In genomic region chr7:99224263-99224947, GRCh38 we compare ENCODE assay signal across 9 cellular contexts. TPM values are rescaled to one million over a fixed set of nuclear protein-coding genes. Genes with fewer than 3 reads are reported as not detected.
A peak's percentile ranks its signal among the peaks of the same experiment; 100 is the strongest.
DNase-seq lines count a peak whose midpoint lies in the region; ATAC-seq and TF ChIP-seq lines count a peak whose summit lies in the region.
"Had no signal": no experiment of that assay in that cellular context is flagged by ENCODE, and none has a peak within 500 bp of the region (broad histone marks: within the 10 kb centered on the region; RNA-seq: fewer than 3 reads in every experiment).

No MANE protein-coding gene starts in this region.

- H3K27me3 ChIP-seq in esophagus squamous epithelium (no peaks in the 10 kb centered on the region), transverse colon (no peaks in the 10 kb centered on the region), heart left ventricle (peaks cover 0 to 4% (median 0%) of the 10 kb centered on the region in 9 donors)

- peak; percentile 70 to 74 for ATAC-seq in activated naive CD4-positive, alpha-beta T cell treated with anti-CD3 and anti-CD28 coated beads, Interleukin-2, amount 50 U/mL, for 72 hours
- no peak for ATAC-seq in heart left ventricle

- H3K9me3 ChIP-seq in esophagus squamous epithelium (no peaks in the 10 kb centered on the region), transverse colon (no peaks in the 10 kb centered on the region), heart left ventricle (no peaks in the 10 kb centered on the region)

- H3K27ac Mint-ChIP-seq in activated naive CD4-positive, alpha-beta T cell treated with anti-CD3 and anti-CD28 coated beads, Interleukin-2, amount 50 U/mL, for 72 hours = peak overlapping the region in 1 of 2 donors; percentile 22

- intact Hi-C loops in esophagus squamous epithelium (cut with DNase I) (no loop called here), transverse colon (cut with DNase I; ENCODE audit: low total_unique reads) (no loop called here), lower leg skin (cut with DNase I; ENCODE audit: low total_unique reads) (no loop called here), heart left ventricle (cut with DNase I) (loop anchor here in 1 of 10 donors (10.0 kb wide), 1 partner anchor 60 kb away; no protein-coding TSS in a partner anchor)

- H3K4me3 ChIP-seq in esophagus squamous epithelium (no peak overlapping the region), transverse colon (no peak overlapping the region), lower leg skin (ENCODE audit: low read depth, poor library complexity, severe bottlenecking) (no peak overlapping the region), heart left ventricle (no peak overlapping the region)

- peaks cover 3 to 26% (median 6%) of the 10 kb centered on the region in 3 donors for H3K4me1 ChIP-seq in esophagus squamous epithelium
- H3K4me1 ChIP-seq in transverse colon = peaks cover 0 to 7% (median 0%) of the 10 kb centered on the region in 4 donors
- no peaks in the 10 kb centered on the region for H3K4me1 ChIP-seq in heart left ventricle

- no peak for DNase-seq in activated naive CD4-positive, alpha-beta T cell treated with anti-CD3 and anti-CD28 coated beads, Interleukin-2, amount 50 U/mL, for 72 hours (ENCODE audit: low spot score in 2 of 2)
- no peak for DNase-seq in activated naive CD4-positive, alpha-beta T cell treated with anti-CD3 and anti-CD28 coated beads, Interleukin-2, amount 50 U/mL, for 16 hours
- DNase-seq in NOMO-1 treated with DMSO at 0.1 percent for 48 hours (lab: John Stamatoyannopoulos, UW; ENCODE audit: unreplicated experiment) (peak; percentile 77), esophagus squamous epithelium (lab: John Stamatoyannopoulos, UW) (no peak), transverse colon (peak; percentile 42), lower leg skin (ENCODE audit: low spot score in 2 of 2) (no peak), heart left ventricle (no peak), NCI-H1105 treated with DMSO at 0.1 percent for 48 hours (lab: John Stamatoyannopoulos, UW) (no peak)
- DNase-seq: NCI-H526 treated with DMSO at 0.1 percent for 48 hours had no signal

- TF ChIP-seq POLR2A in esophagus squamous epithelium (IDR thresholded peaks at IDR 0.05) = no peak
- no peak for TF ChIP-seq POLR2A in transverse colon (IDR thresholded peaks at IDR 0.05)
- no peak for TF ChIP-seq POLR2A in lower leg skin (IDR thresholded peaks at IDR 0.05)
- no peak for TF ChIP-seq POLR2A in heart left ventricle (IDR thresholded peaks at IDR 0.05)

- in situ Hi-C loops in transverse colon (cut with MboI; ENCODE audit: low pct_ligation_motif_present in 1 of 4, low pct_unique_long_range_greater_than_20kb in 1 of 4, low sequenced_read_pairs in 3 of 4) = no loop called here

- TF ChIP-seq EP300 in transverse colon (IDR thresholded peaks at IDR 0.05; ENCODE audit: low read depth) = no peak

- H3K36me3 ChIP-seq in esophagus squamous epithelium = no peaks in the 10 kb centered on the region
- H3K36me3 ChIP-seq in transverse colon = no peaks in the 10 kb centered on the region
- no peaks in the 10 kb centered on the region for H3K36me3 ChIP-seq in heart left ventricle

- no peaks in the 10 kb centered on the region for H3K9me3 Mint-ChIP-seq in activated naive CD4-positive, alpha-beta T cell treated with anti-CD3 and anti-CD28 coated beads, Interleukin-2, amount 50 U/mL, for 72 hours

- no peak for TF ChIP-seq CTCF in esophagus squamous epithelium (IDR thresholded peaks at IDR 0.05)
- no peak for TF ChIP-seq CTCF in transverse colon (IDR thresholded peaks at IDR 0.05)
- no peak for TF ChIP-seq CTCF in lower leg skin (IDR thresholded peaks at IDR 0.05)
- TF ChIP-seq CTCF in heart left ventricle (IDR thresholded peaks at IDR 0.05) = no peak

- 41 to 42% methylated on average over 15 of the region's 15 CpGs for WGBS in esophagus squamous epithelium, 2 donors
- 53 to 90% methylated on average over 4 to 15 of the region's 15 CpGs for WGBS in transverse colon (ENCODE audit: low coverage in 1 of 2), 2 donors
- 41 to 52% methylated on average over 15 of the region's 15 CpGs for WGBS in lower leg skin, 2 donors
- 67 to 76% (median 73%) methylated on average over 15 of the region's 15 CpGs for WGBS in heart left ventricle, 4 donors

- no peaks in the 10 kb centered on the region for H3K36me3 Mint-ChIP-seq in activated naive CD4-positive, alpha-beta T cell treated with anti-CD3 and anti-CD28 coated beads, Interleukin-2, amount 50 U/mL, for 72 hours

- H3K27ac ChIP-seq in esophagus squamous epithelium = peak overlapping the region in 3 of 4 donors; percentile 59 to 81 (median 76)
- peak overlapping the region in 1 of 4 donors; percentile 36 for H3K27ac ChIP-seq in transverse colon
- no peak overlapping the region for H3K27ac ChIP-seq in heart left ventricle

RNA-seq across cellular contexts. Expression of gene KPNA7, which starts 16.5 kb away (rescaled TPM):
- total RNA-seq in activated naive CD4-positive, alpha-beta T cell treated with anti-CD3 and anti-CD28 coated beads, Interleukin-2, amount 50 U/mL, for 72 hours = under 1 TPM in 1 of 2 donors, not detected in 1; 0.20 TPM
- total RNA-seq in esophagus squamous epithelium (under 1 TPM in 3 of 4 donors, not detected in 1; 0.32 to 0.42 (median 0.38) TPM), transverse colon (under 1 TPM in 3 of 4 donors, not detected in 1; 0.60 to 0.82 (median 0.64) TPM), lower leg skin (under 1 TPM in 1 of 4 donors, not detected in 3; 0.26 TPM), heart left ventricle (not detected)
- polyA plus RNA-seq in heart left ventricle = not detected

RNA-seq across cellular contexts. Expression of gene MYH16, which starts 48.2 kb away (rescaled TPM):
- under 1 TPM in 1 of 2 donors, not detected in 1; 0.11 TPM for total RNA-seq in activated naive CD4-positive, alpha-beta T cell treated with anti-CD3 and anti-CD28 coated beads, Interleukin-2, amount 50 U/mL, for 72 hours
- total RNA-seq in esophagus squamous epithelium = under 1 TPM in 1 of 4 donors, not detected in 3; 0.76 TPM
- not detected for total RNA-seq in transverse colon
- not detected for total RNA-seq in lower leg skin
- total RNA-seq in heart left ventricle = not detected
- polyA plus RNA-seq in heart left ventricle = not detected

Comparison
In these comparisons a context has a peak if more than half of its experiments do, and no peak if none do; other contexts are left out.
1. ATAC-seq: peak in activated naive CD4-positive, alpha-beta T cell treated with anti-CD3 and anti-CD28 coated beads, Interleukin-2, amount 50 U/mL, for 72 hours (2 of 2); none in heart left ventricle (0 of 4).
2. DNase-seq: peak in NOMO-1 treated with DMSO at 0.1 percent for 48 hours (single experiment) and transverse colon (single experiment); none in activated naive CD4-positive, alpha-beta T cell treated with anti-CD3 and anti-CD28 coated beads, Interleukin-2, amount 50 U/mL, for 72 hours (0 of 2), activated naive CD4-positive, alpha-beta T cell treated with anti-CD3 and anti-CD28 coated beads, Interleukin-2, amount 50 U/mL, for 16 hours (single experiment), esophagus squamous epithelium (single experiment), lower leg skin (0 of 2), heart left ventricle (0 of 5) and NCI-H1105 treated with DMSO at 0.1 percent for 48 hours (single experiment).
3. H3K27ac ChIP-seq: peak in esophagus squamous epithelium (3 of 4); none in heart left ventricle (0 of 12).